Comparison of ENCODE assay signal across 2 cellular contexts in genomic region chr14:50336428-50336827, GRCh38.
TF ChIP-seq lines count a peak whose summit lies in the region.

No MANE protein-coding gene starts in this region.

TF ChIP-seq in SK-N-SH, 30 proteins besides CTCF, POLR2A, EP300 and RAD21 (continued from another document):
- TF ChIP-seq REST (IDR thresholded peaks at IDR 0.05; ENCODE audit: low read depth, low read length) (no peak), RXRA (IDR thresholded peaks at IDR 0.05; ENCODE audit: borderline replicate concordance, low read depth) (no peak), TCF12 (IDR thresholded peaks at IDR 0.05) (no peak), TEAD4 (IDR thresholded peaks at IDR 0.05; ENCODE audit: borderline replicate concordance, insufficient read depth) (no peak), IRF3 (IDR thresholded peaks at IDR 0.05; ENCODE audit: low read depth, low read length) (no peak), MAX (IDR thresholded peaks at IDR 0.05; ENCODE audit: low read depth) (no peak), ELF1 (IDR thresholded peaks at IDR 0.05) (no peak), RCOR1 (IDR thresholded peaks at IDR 0.05; ENCODE audit: low read length) (no peak), PBX3 (IDR thresholded peaks at IDR 0.05) (no peak), CHD2 (IDR thresholded peaks at IDR 0.05; ENCODE audit: low read length, partially characterized antibody) (no peak), GABPA (IDR thresholded peaks at IDR 0.05; ENCODE audit: low read depth) (no peak)

TF ChIP-seq in SK-N-SH treated with all-trans-retinoic acid at 6 μM for 48 hours, 23 proteins besides CTCF, POLR2A, EP300 and RAD21 (continued from another document):
- TF ChIP-seq POU6F1 (CRISPR knock-in tag; IDR thresholded peaks at IDR 0.05; ENCODE audit: borderline replicate concordance, low read depth) (no peak), CSDC2 (CRISPR knock-in tag; IDR thresholded peaks at IDR 0.05) (no peak), SNAI2 (CRISPR knock-in tag; IDR thresholded peaks at IDR 0.05) (no peak), ISL1 (CRISPR knock-in tag; IDR thresholded peaks at IDR 0.05) (no peak)
